Comparison of ENCODE assay signal across 8 cellular contexts in the genomic region with DNA sequence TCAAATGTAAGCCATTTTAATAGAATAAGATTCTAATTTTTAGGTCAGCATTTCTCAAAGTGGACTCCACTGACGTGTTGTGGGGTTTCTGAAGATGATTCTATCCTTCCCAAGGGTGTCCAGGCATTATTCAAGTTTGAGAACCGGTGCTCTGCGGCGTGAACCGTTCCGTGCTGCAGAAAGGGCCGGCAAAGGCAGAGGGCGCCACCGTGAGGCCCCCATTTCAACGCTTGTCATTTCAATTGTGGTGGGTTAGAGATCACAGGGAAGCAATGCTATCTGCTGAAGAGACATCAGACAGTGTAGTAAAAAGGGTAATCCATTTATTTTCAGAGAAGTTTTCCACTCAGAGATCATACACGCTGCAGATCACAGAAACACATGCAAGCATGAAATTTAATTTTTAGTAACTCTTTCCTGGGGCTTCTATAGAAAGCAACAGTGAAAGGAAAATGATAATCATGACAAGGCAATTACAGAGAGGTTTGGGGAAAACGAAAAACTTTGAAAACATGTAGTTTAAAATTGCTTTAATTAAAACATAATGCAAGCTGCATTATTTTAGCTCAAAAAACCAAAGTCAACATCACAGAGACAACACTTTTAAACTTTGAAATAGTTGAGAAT.
DNase-seq lines count a peak whose midpoint lies in the region; ATAC-seq and TF ChIP-seq lines count a peak whose summit lies in the region.

No MANE protein-coding gene starts in this region.

- no peaks in the 10 kb centered on the region for H3K9me3 ChIP-seq in right cardiac atrium (ENCODE audit: control insufficient read depth, low read length)

- peak in 1 of 2 donors; percentile 47 for ATAC-seq in right cardiac atrium
- no peak for ATAC-seq in HG03196 (IDR thresholded peaks at IDR 0.05; ENCODE audit: unreplicated experiment)

- peaks cover 2% of the 10 kb centered on the region for H3K27me3 ChIP-seq in right cardiac atrium (ENCODE audit: control insufficient read depth, insufficient read depth)

- CTCF ChIA-PET in activated CD4-positive, alpha-beta memory T cell treated with anti-CD3 and anti-CD28 coated beads for 36 hours (lab: Charles Lee): interaction anchor here (0.7 to 1.3 kb wide), 4 partner anchors 8 to 376 kb away, joined by 3 read pairs; no protein-coding TSS in a partner anchor

- no peak for TF ChIP-seq POLR2A in NB4 (IDR thresholded peaks at IDR 0.05; ENCODE audit: extremely low read depth, insufficient read length)

- DNase-seq in COLO668 (lab: John Stamatoyannopoulos, UW; ENCODE audit: unreplicated experiment) (peak; percentile 55), GM20000 (ENCODE audit: low spot score) (peak; percentile 43), NB4 (ENCODE audit: low read depth) (peak; percentile 47), right cardiac atrium (peak; percentile 23 to 71 (median 68)), CD14-positive monocyte (ENCODE audit: low spot score) (no peak)
- peak; percentile 65 for DNase-seq in activated CD4-positive, alpha-beta memory T cell treated with anti-CD3 and anti-CD28 coated beads for 36 hours
- DNase-seq in stimulated activated CD4-positive, alpha-beta T cell treated with anti-CD3 and anti-CD28 coated beads, Interleukin-4, amount 100 ng/mL, for 1 hour: peak; percentile 45

- 12% methylated on average over 12 of the region's 12 CpGs for WGBS in right cardiac atrium

- TF ChIP-seq CTCF in GM20000 (IDR thresholded peaks at IDR 0.05; ENCODE audit: extremely low read depth, missing control alignments) (peak; percentile 66), NB4 (IDR thresholded peaks at IDR 0.05; ENCODE audit: low read depth, low read length) (peak; percentile 66), CD14-positive monocyte (IDR thresholded peaks at IDR 0.05) (no peak)

- no peak overlapping the region for H3K4me3 ChIP-seq in NB4 (ENCODE audit: low read depth, low read length)
- no peak overlapping the region for H3K4me3 ChIP-seq in right cardiac atrium (ENCODE audit: low read length)

- H3K4me3 Mint-ChIP-seq in activated CD4-positive, alpha-beta memory T cell treated with anti-CD3 and anti-CD28 coated beads for 36 hours: no peak overlapping the region
- H3K4me3 Mint-ChIP-seq in CD14-positive monocyte: peak overlapping the region in 1 of 2 donors; percentile 39

- intact Hi-C loops in activated CD4-positive, alpha-beta memory T cell treated with anti-CD3 and anti-CD28 coated beads for 36 hours (cut with micrococcal nuclease): loop anchor here (2.0 to 10.0 kb wide), 4 partner anchors 250 to 576 kb away; a partner anchor contains a TSS
- intact Hi-C loops in right cardiac atrium (cut with DNase I): no loop called here
- intact Hi-C loops in CD14-positive monocyte (cut with micrococcal nuclease): no loop called here

- POLR2A ChIA-PET in activated CD4-positive, alpha-beta memory T cell treated with anti-CD3 and anti-CD28 coated beads for 36 hours (lab: Charles Lee): no interaction called here

- H3K27ac ChIP-seq in right cardiac atrium (ENCODE audit: low read length): no peak overlapping the region

- no peaks in the 10 kb centered on the region for H3K9me3 Mint-ChIP-seq in activated CD4-positive, alpha-beta memory T cell treated with anti-CD3 and anti-CD28 coated beads for 36 hours
- H3K9me3 Mint-ChIP-seq in CD14-positive monocyte: no peaks in the 10 kb centered on the region

- peaks cover under 1% of the 10 kb centered on the region for H3K4me1 Mint-ChIP-seq in activated CD4-positive, alpha-beta memory T cell treated with anti-CD3 and anti-CD28 coated beads for 36 hours (ENCODE audit: low read depth)
- H3K4me1 Mint-ChIP-seq in CD14-positive monocyte: no peaks in the 10 kb centered on the region

- no peaks in the 10 kb centered on the region for H3K36me3 Mint-ChIP-seq in activated CD4-positive, alpha-beta memory T cell treated with anti-CD3 and anti-CD28 coated beads for 36 hours
- H3K36me3 Mint-ChIP-seq in CD14-positive monocyte: no peaks in the 10 kb centered on the region

- no peak overlapping the region for H3K27ac Mint-ChIP-seq in activated CD4-positive, alpha-beta memory T cell treated with anti-CD3 and anti-CD28 coated beads for 36 hours
- H3K27ac Mint-ChIP-seq in CD14-positive monocyte: no peak overlapping the region

- no peaks in the 10 kb centered on the region for H3K4me1 ChIP-seq in right cardiac atrium (ENCODE audit: control insufficient read depth, insufficient read depth, low read length)

- H3K27me3 Mint-ChIP-seq in activated CD4-positive, alpha-beta memory T cell treated with anti-CD3 and anti-CD28 coated beads for 36 hours: peaks cover 23% of the 10 kb centered on the region
- peaks cover 20 to 30% (median 27%) of the 10 kb centered on the region in 3 donors for H3K27me3 Mint-ChIP-seq in CD14-positive monocyte (ENCODE audit: low read depth in 3 of 3)
